In the genomic region with DNA sequence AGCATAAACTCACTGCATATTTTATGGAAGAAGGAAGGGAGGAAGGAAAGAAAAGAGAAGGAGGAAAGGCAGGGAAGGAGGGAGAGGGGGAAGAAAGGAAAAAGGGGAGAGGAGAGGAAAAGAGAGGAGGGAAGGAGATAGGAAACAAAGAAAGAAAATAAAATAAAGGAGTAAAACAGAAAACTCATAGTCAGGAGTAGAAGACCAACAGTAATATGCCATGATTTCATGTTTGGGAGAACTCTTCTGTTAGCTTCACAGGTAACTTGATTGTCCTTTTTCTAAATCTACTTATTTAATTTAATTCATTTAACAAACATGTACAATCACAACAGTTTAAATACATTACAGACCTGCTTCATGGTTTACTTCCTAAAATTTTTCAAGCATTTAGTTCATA, we compare ENCODE assay signal across 27 cellular contexts.
"Had no signal": no experiment of that assay in that cellular context is flagged by ENCODE, and none has a peak within 500 bp of the region (broad histone marks: within the 10 kb centered on the region; RNA-seq: fewer than 3 reads in every experiment).

No MANE protein-coding gene starts in this region.

- H3K9me3 ChIP-seq: suprapubic skin, testis, thoracic aorta, thyroid gland, tibial artery, transverse colon, upper lobe of right lung, uterus, vagina had no signal

- H3K27me3 ChIP-seq: stomach, suprapubic skin, testis, thyroid gland, tibial artery, tibial nerve, transverse colon, upper lobe of left lung, upper lobe of right lung, uterus, vagina had no signal

- FAIRE-seq: urothelium cell line had no signal

- ATAC-seq: stimulated activated effector memory CD8-positive, alpha-beta T cell treated with anti-CD3 and anti-CD28 coated beads, Interleukin-12 subunit alpha, Interleukin-12 subunit beta, amount 100 ng/mL, for 72 hours; stimulated activated memory B cell treated with anti-CD40 and anti-IgM and Interleukin-4, amounts not matched to agents 10 μg/mL and 1 μg/mL and 100 μg/mL, for 72 hours; stimulated activated naive B cell treated with anti-CD40 and anti-IgM and Interleukin-4, amounts not matched to agents 10 μg/mL and 1 μg/mL and 100 μg/mL, for 72 hours; stimulated activated naive CD8-positive, alpha-beta T cell treated with anti-CD3 and anti-CD28 coated beads, Interleukin-15, amount 100 ng/mL, for 72 hours; stimulated activated naive CD8-positive, alpha-beta T cell treated with anti-CD3 and anti-CD28 coated beads, Interleukin-15, Interleukin-2, amounts not matched to agents 100 U/mL and 50 U/mL, for 24 hours; upper lobe of right lung had no signal

- H3K4me1 ChIP-seq: suprapubic skin, testis, thyroid gland, tibial artery, upper lobe of right lung, uterus, vagina had no signal

- DNase-seq: stimulated activated CD4-positive, alpha-beta T cell treated with anti-CD3 and anti-CD28 coated beads, Interleukin-2, amount 100 ng/mL, for 48 hours; stimulated activated CD4-positive, alpha-beta T cell treated with anti-CD3 and anti-CD28 coated beads, Interleukin-4, amount 100 ng/mL, for 1 hour; stimulated activated CD4-positive, alpha-beta T cell treated with anti-CD3 and anti-CD28 coated beads, Interleukin-4, amount 100 ng/mL, for 24 hours; stimulated activated CD4-positive, alpha-beta T cell treated with anti-CD3 and anti-CD28 coated beads, Interleukin-4, amount 100 ng/mL, for 4 hours; stimulated activated CD8-positive, alpha-beta memory T cell treated with anti-CD3 and anti-CD28 coated beads, Interleukin-4, amount 100 ng/mL, for 48 hours; stimulated activated naive B cell treated with anti-CD40 and anti-IgM and Interleukin-4, amounts not matched to agents 10 μg/mL and 1 μg/mL and 100 μg/mL, for 72 hours; stimulated activated naive CD4-positive, alpha-beta T cell; stimulated activated naive CD4-positive, alpha-beta T cell treated with Interleukin-2 at 50 U/mL for 16 hours; stimulated activated naive CD8-positive, alpha-beta T cell treated with anti-CD3 and anti-CD28 coated beads, Interleukin-15, amount 100 ng/mL, for 72 hours; stimulated activated naive CD8-positive, alpha-beta T cell treated with anti-CD3 and anti-CD28 coated beads, Interleukin-15, Interleukin-2, amounts not matched to agents 100 U/mL and 50 U/mL, for 24 hours; stomach; substantia nigra; testis; thyroid gland; tibial artery; transverse colon; trophoblast cell; upper lobe of left lung; upper lobe of right lung; uterus had no signal

- H3K27ac ChIP-seq: stomach, suprapubic skin, testis, thoracic aorta, thyroid gland, tibial artery, tibial nerve, transverse colon, upper lobe of left lung, upper lobe of right lung, uterus, vagina had no signal

- H3K4me3 ChIP-seq: stomach, suprapubic skin, testis, thoracic aorta, thyroid gland, tibial artery, tibial nerve, transverse colon, upper lobe of left lung, upper lobe of right lung, uterus, vagina had no signal

- H3K36me3 ChIP-seq: stomach, suprapubic skin, thoracic aorta, thyroid gland, tibial artery, tibial nerve, transverse colon, upper lobe of left lung, upper lobe of right lung, uterus, vagina had no signal
